In genomic region chr12:39442895-39443703, GRCh38 we compare ENCODE assay signal across 1 cellular context.
TF ChIP-seq lines count a peak whose summit lies in the region.

KIF21A (minus strand) TSS chr12:39443120; CDS start chr12:39442970, 150 bp downstream.

TF ChIP-seq in GM12878, 131 proteins besides CTCF, POLR2A, EP300 and RAD21 (continued from another document):
- TF ChIP-seq BCL11A (IDR thresholded peaks at IDR 0.05; ENCODE audit: low read depth, low read length) (no peak), TCF7 (IDR thresholded peaks at IDR 0.05; ENCODE audit: borderline replicate concordance) (no peak), NRF1 (conservative IDR thresholded peaks at IDR 0.05; ENCODE audit: low read depth, low read length) (no peak), JUNB (IDR thresholded peaks at IDR 0.05) (no peak), CREB1 (IDR thresholded peaks at IDR 0.05; ENCODE audit: low read depth) (peak; percentile 50; the same call in 1 of the 2 replicates), FOS (IDR thresholded peaks at IDR 0.05; ENCODE audit: borderline replicate concordance, extremely low read depth, insufficient read length) (no peak), GABPA (IDR thresholded peaks at IDR 0.05; ENCODE audit: low read depth) (no peak), ZNF24 (IDR thresholded peaks at IDR 0.05) (no peak), DPF2 (IDR thresholded peaks at IDR 0.05) (peak; percentile 87), YY1 (IDR thresholded peaks at IDR 0.05; ENCODE audit: low read depth, low read length) (peak; percentile 88), NR2F1 (conservative IDR thresholded peaks at IDR 0.05) (peak; percentile 38; the same call in 1 of the 2 replicates), CHD2 (IDR thresholded peaks at IDR 0.05; ENCODE audit: borderline replicate concordance, low read depth, low read length) (peak; percentile 77; the same call in 1 of the 2 replicates), SMAD5 (IDR thresholded peaks at IDR 0.05; ENCODE audit: low read depth) (no peak; the same call in 1 of the 2 replicates), HCFC1 (IDR thresholded peaks at IDR 0.05; ENCODE audit: low read length) (no peak), NFYA (IDR thresholded peaks at IDR 0.05; ENCODE audit: borderline replicate concordance, low read depth, low read length) (no peak), ASH2L (IDR thresholded peaks at IDR 0.05; ENCODE audit: borderline replicate concordance, low read depth) (0 out of 2 replicates have a peak, but pooled peaks have one; percentile 34), CHD1 (IDR thresholded peaks at IDR 0.05; ENCODE audit: low read depth, low read length) (no peak), BHLHE40 (IDR thresholded peaks at IDR 0.05; ENCODE audit: borderline replicate concordance in 1 of 2, low read depth in 2 of 2, low read length in 1 of 2) (peak; percentile 20 to 31; a peak in 1 of 4 replicates), POLR2AphosphoS5 (IDR thresholded peaks at IDR 0.05; ENCODE audit: low read length) (peak; percentile 80), SRF (IDR thresholded peaks at IDR 0.05; ENCODE audit: low read depth in 2 of 2, low read length in 2 of 2) (peak; percentile 31 to 78; a peak in 2 of 4 replicates), CBX5 (IDR thresholded peaks at IDR 0.05; ENCODE audit: low read depth) (peak; percentile 84; the same call in 1 of the 2 replicates), IKZF1 (conservative IDR thresholded peaks at IDR 0.05) (peak; percentile 80), NFXL1 (IDR thresholded peaks at IDR 0.05; ENCODE audit: borderline replicate concordance) (no peak)
- TF ChIP-seq, protein P1, sequence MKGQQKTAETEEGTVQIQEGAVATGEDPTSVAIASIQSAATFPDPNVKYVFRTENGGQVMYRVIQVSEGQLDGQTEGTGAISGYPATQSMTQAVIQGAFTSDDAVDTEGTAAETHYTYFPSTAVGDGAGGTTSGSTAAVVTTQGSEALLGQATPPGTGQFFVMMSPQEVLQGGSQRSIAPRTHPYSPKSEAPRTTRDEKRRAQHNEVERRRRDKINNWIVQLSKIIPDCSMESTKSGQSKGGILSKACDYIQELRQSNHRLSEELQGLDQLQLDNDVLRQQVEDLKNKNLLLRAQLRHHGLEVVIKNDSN (IDR thresholded peaks at IDR 0.05; ENCODE audit: borderline replicate concordance, extremely low read length, insufficient read depth, low read depth, low read length) = no peak
- TF ChIP-seq, protein P2, sequence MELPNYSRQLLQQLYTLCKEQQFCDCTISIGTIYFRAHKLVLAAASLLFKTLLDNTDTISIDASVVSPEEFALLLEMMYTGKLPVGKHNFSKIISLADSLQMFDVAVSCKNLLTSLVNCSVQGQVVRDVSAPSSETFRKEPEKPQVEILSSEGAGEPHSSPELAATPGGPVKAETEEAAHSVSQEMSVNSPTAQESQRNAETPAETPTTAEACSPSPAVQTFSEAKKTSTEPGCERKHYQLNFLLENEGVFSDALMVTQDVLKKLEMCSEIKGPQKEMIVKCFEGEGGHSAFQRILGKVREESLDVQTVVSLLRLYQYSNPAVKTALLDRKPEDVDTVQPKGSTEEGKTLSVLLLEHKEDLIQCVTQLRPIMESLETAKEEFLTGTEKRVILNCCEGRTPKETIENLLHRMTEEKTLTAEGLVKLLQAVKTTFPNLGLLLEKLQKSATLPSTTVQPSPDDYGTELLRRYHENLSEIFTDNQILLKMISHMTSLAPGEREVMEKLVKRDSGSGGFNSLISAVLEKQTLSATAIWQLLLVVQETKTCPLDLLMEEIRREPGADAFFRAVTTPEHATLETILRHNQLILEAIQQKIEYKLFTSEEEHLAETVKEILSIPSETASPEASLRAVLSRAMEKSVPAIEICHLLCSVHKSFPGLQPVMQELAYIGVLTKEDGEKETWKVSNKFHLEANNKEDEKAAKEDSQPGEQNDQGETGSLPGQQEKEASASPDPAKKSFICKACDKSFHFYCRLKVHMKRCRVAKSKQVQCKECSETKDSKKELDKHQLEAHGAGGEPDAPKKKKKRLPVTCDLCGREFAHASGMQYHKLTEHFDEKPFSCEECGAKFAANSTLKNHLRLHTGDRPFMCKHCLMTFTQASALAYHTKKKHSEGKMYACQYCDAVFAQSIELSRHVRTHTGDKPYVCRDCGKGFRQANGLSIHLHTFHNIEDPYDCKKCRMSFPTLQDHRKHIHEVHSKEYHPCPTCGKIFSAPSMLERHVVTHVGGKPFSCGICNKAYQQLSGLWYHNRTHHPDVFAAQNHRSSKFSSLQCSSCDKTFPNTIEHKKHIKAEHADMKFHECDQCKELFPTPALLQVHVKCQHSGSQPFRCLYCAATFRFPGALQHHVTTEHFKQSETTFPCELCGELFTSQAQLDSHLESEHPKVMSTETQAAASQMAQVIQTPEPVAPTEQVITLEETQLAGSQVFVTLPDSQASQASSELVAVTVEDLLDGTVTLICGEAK (IDR thresholded peaks at IDR 0.05; ENCODE audit: borderline replicate concordance) = no peak
